30 cellular contexts compared by ENCODE assay signal in genomic region chr3:38095687-38096483, GRCh38. TPM values are rescaled to one million over a fixed set of nuclear protein-coding genes. Genes with fewer than 3 reads are reported as not detected.
"Had no signal": no experiment of that assay in that cellular context is flagged by ENCODE, and none has a peak within 500 bp of the region (broad histone marks: within the 10 kb centered on the region; RNA-seq: fewer than 3 reads in every experiment).

No MANE protein-coding gene starts in this region.

- H3K9me3 ChIP-seq: adrenal gland, esophagus muscularis mucosa, heart left ventricle, left lung, neutrophil, ovary, prostate gland, sigmoid colon, suprapubic skin, tibial artery had no signal

- H3K4me2 ChIP-seq: smooth muscle cell had no signal

- H3K27me3 ChIP-seq: adrenal gland, esophagus muscularis mucosa, left lung, neutrophil, ovary, sigmoid colon, suprapubic skin had no signal

- H3K36me3 ChIP-seq: adrenal gland, esophagus muscularis mucosa, heart left ventricle, left lung, neutrophil, ovary, prostate gland, sigmoid colon, suprapubic skin, tibial artery had no signal

- H3K27me3 Mint-ChIP-seq: activated naive CD8-positive, alpha-beta T cell treated with anti-CD3 and anti-CD28 coated beads for 36 hours had no signal

- H3K4me1 Mint-ChIP-seq: activated naive CD8-positive, alpha-beta T cell treated with anti-CD3 and anti-CD28 coated beads for 36 hours; nephron had no signal

- H3K27ac ChIP-seq: adrenal gland, esophagus muscularis mucosa, foreskin keratinocyte, heart left ventricle, left lung, neutrophil, ovary, prostate gland, sigmoid colon, suprapubic skin, tibial artery, VCaP had no signal

- ATAC-seq: foreskin keratinocyte, heart left ventricle, left lung had no signal

- H3K4me3 ChIP-seq: adrenal gland, esophagus muscularis mucosa, heart left ventricle, left lung, lung, ovary, prostate gland, sigmoid colon, smooth muscle cell, suprapubic skin, tibial artery had no signal

- H3K36me3 Mint-ChIP-seq: activated naive CD8-positive, alpha-beta T cell treated with anti-CD3 and anti-CD28 coated beads for 36 hours; brain had no signal

- H3K27ac Mint-ChIP-seq: activated naive CD4-positive, alpha-beta T cell treated with anti-CD3 and anti-CD28 coated beads for 36 hours; activated naive CD8-positive, alpha-beta T cell treated with anti-CD3 and anti-CD28 coated beads for 36 hours; dendritic cell treated with granulocyte-macrophage colony-stimulating factor and Interleukin-4, amounts not matched to agents 40 ng/mL and 50 ng/mL, for 4 days; nephron had no signal

- H3K4me3 Mint-ChIP-seq: activated naive CD4-positive, alpha-beta T cell treated with anti-CD3 and anti-CD28 coated beads for 36 hours; activated naive CD8-positive, alpha-beta T cell treated with anti-CD3 and anti-CD28 coated beads for 36 hours; brain; dendritic cell treated with granulocyte-macrophage colony-stimulating factor and Interleukin-4, amounts not matched to agents 40 ng/mL and 50 ng/mL, for 4 days; nephron had no signal

- H3K9me3 Mint-ChIP-seq: activated naive CD4-positive, alpha-beta T cell treated with anti-CD3 and anti-CD28 coated beads for 36 hours; activated naive CD8-positive, alpha-beta T cell treated with anti-CD3 and anti-CD28 coated beads for 36 hours; dendritic cell treated with granulocyte-macrophage colony-stimulating factor and Interleukin-4, amounts not matched to agents 40 ng/mL and 50 ng/mL, for 4 days; nephron had no signal

- H3K4me1 ChIP-seq: adrenal gland, esophagus muscularis mucosa, foreskin keratinocyte, heart left ventricle, prostate gland, sigmoid colon, suprapubic skin, tibial artery had no signal

- DNase-seq: activated CD4-positive, alpha-beta T cell treated with anti-CD3 and anti-CD28 coated beads for 4 hours; activated CD4-positive, alpha-beta T cell treated with anti-CD3 and anti-CD28 coated beads, Interleukin-2, amount 50 U/mL, for 4 hours; activated CD8-positive, alpha-beta memory T cell treated with anti-CD3 and anti-CD28 coated beads for 24 hours; activated effector memory CD4-positive, alpha-beta T cell treated with anti-CD3 and anti-CD28 coated beads, Interleukin-2, amount 50 U/mL, for 16 hours; activated naive CD4-positive, alpha-beta T cell treated with anti-CD3 and anti-CD28 coated beads for 36 hours; activated naive CD8-positive, alpha-beta T cell treated with anti-CD3 and anti-CD28 coated beads for 36 hours; adrenal gland; foreskin keratinocyte; heart left ventricle; kidney glomerular epithelial cell; left lung; ovary; retina; sigmoid colon; stimulated activated CD4-positive, alpha-beta T cell treated with anti-CD3 and anti-CD28 coated beads, Interleukin-1b, Interleukin-23, amount 100 ng/mL, for 48 hours; stimulated activated CD4-positive, alpha-beta T cell treated with anti-CD3 and anti-CD28 coated beads, Interleukin-4, amount 100 ng/mL, for 4 hours; stimulated activated naive CD4-positive, alpha-beta T cell; T-helper 9 cell; tibial artery had no signal

- FAIRE-seq: TTC549 had no signal

RNA-seq across cellular contexts. Expression of gene DLEC1, which starts 56.9 kb away (rescaled TPM):
- total RNA-seq: foreskin keratinocyte had no signal
